8 cellular contexts compared by ENCODE assay signal in genomic region chr17:77125432-77125901, GRCh38. TPM values are rescaled to one million over a fixed set of nuclear protein-coding genes. Genes with fewer than 3 reads are reported as not detected.
DNase-seq lines count a peak whose midpoint lies in the region; ATAC-seq and TF ChIP-seq lines count a peak whose summit lies in the region.

No MANE protein-coding gene starts in this region.

- H3K36me3 ChIP-seq in smooth muscle cell (ENCODE audit: low read depth): no peaks in the 10 kb centered on the region

- H4K20me1 ChIP-seq in smooth muscle cell (ENCODE audit: low read depth): no peaks in the 10 kb centered on the region

- H3K27me3 ChIP-seq in smooth muscle cell (ENCODE audit: low read depth): no peaks in the 10 kb centered on the region

- peak; percentile 37 for DNase-seq in DMS53 (lab: John Stamatoyannopoulos, UW)
- no peak for DNase-seq in DMS53 treated with DMSO at 0.1 percent for 48 hours (lab: John Stamatoyannopoulos, UW; ENCODE audit: unreplicated experiment)
- DNase-seq in SW 1271 (lab: John Stamatoyannopoulos, UW): peak; percentile 89 to 98
- DNase-seq in fibroblast of the aortic adventitia (ENCODE audit: low read depth): peak; percentile 88
- no peak for DNase-seq in smooth muscle cell (lab: John Stamatoyannopoulos, UW; ENCODE audit: unreplicated experiment)
- DNase-seq in NCI-H446 treated with DMSO at 0.1 percent for 48 hours (lab: John Stamatoyannopoulos, UW): no peak
- DNase-seq in GF-D8 (lab: John Stamatoyannopoulos, UW): no peak

- H3K4me1 ChIP-seq in smooth muscle cell (ENCODE audit: low read depth): peaks cover 18% of the 10 kb centered on the region

- no peaks in the 10 kb centered on the region for H3K9me3 ChIP-seq in smooth muscle cell (replicated peaks; ENCODE audit: low read depth)

- peak overlapping the region; percentile 83 for H3K27ac ChIP-seq in smooth muscle cell (ENCODE audit: low read depth)

- 46% methylated on average over 8 of the region's 8 CpGs for WGBS in smooth muscle cell (ENCODE audit: low lambda C conversion rate)

- no peak overlapping the region for H2AFZ ChIP-seq in smooth muscle cell (ENCODE audit: low read depth)

- no peak overlapping the region for H3K4me2 ChIP-seq in smooth muscle cell

- H3K4me3 ChIP-seq in fibroblast of the aortic adventitia (ENCODE audit: low read depth, low read length) (no peak overlapping the region), smooth muscle cell (no peak overlapping the region)

- no peak overlapping the region for H3K9ac ChIP-seq in smooth muscle cell (ENCODE audit: low read depth)

- no peak for ATAC-seq in GM21367 (IDR thresholded peaks at IDR 0.05; ENCODE audit: unreplicated experiment)

- no peaks in the 10 kb centered on the region for H3K79me2 ChIP-seq in smooth muscle cell (ENCODE audit: low read depth)

- TF ChIP-seq CTCF in fibroblast of the aortic adventitia (IDR thresholded peaks at IDR 0.05; ENCODE audit: insufficient read depth, low read length): no peak
- TF ChIP-seq CTCF in smooth muscle cell (IDR thresholded peaks at IDR 0.05; ENCODE audit: borderline replicate concordance, insufficient read depth, poor library complexity, severe bottlenecking): no peak

- peaks cover 16% of the 10 kb centered on the region for H3F3A ChIP-seq in smooth muscle cell (ENCODE audit: low read depth)

RNA-seq across cellular contexts. Expression of gene SEC14L1, which starts 15.3 kb away (rescaled TPM):
- total RNA-seq in fibroblast of the aortic adventitia (ENCODE audit: low replicate concordance) (34.3 and 149 TPM in 2 replicates), smooth muscle cell (24.3 and 25.1 TPM in 2 replicates)
- 25.8 and 29.5 TPM in 2 replicates for polyA plus RNA-seq in smooth muscle cell

Comparison
In these comparisons a context has a peak if more than half of its experiments do, and no peak if none do; other contexts are left out.
1. DNase-seq: peak in DMS53 (single experiment), SW 1271 (2 of 2) and fibroblast of the aortic adventitia (single experiment); none in DMS53 treated with DMSO at 0.1 percent for 48 hours (single experiment), smooth muscle cell (single experiment), NCI-H446 treated with DMSO at 0.1 percent for 48 hours (single experiment) and GF-D8 (single experiment).